24 cellular contexts compared by ENCODE assay signal in genomic region chr2:10180271-10180670, GRCh38.
"Had no signal": no experiment of that assay in that cellular context is flagged by ENCODE, and none has a peak within 500 bp of the region (broad histone marks: within the 10 kb centered on the region; RNA-seq: fewer than 3 reads in every experiment).

No MANE protein-coding gene starts in this region.

- DNase-seq: effector CD4-positive, alpha-beta T cell; foreskin fibroblast; gastrocnemius medialis; kidney; mucosa of descending colon; naive B cell; stimulated activated CD4-positive, alpha-beta T cell treated with anti-CD3 and anti-CD28 coated beads, Interleukin-2, amount 100 ng/mL, for 24 hours; stimulated activated CD4-positive, alpha-beta T cell treated with anti-CD3 and anti-CD28 coated beads, Interleukin-4, amount 100 ng/mL, for 24 hours; stimulated activated naive CD8-positive, alpha-beta T cell treated with anti-CD3 and anti-CD28 coated beads, Interleukin-15, Interleukin-2, amounts not matched to agents 100 U/mL and 50 U/mL, for 24 hours; transverse colon; upper lobe of right lung had no signal

- H3K9me3 ChIP-seq: gastrocnemius medialis, mucosa of descending colon, right atrium auricular region, thoracic aorta, transverse colon, upper lobe of right lung, vagina had no signal

- H3K9ac ChIP-seq: parathyroid adenoma had no signal

- H3K9me3 Mint-ChIP-seq: natural killer cell treated with Interleukin-12 subunit alpha and Interleukin-12 subunit beta and Interleukin-15 and Interleukin-18, amount 100 ng/mL, for 72 hours; neural crest cell had no signal

- H3K27ac ChIP-seq: dorsolateral prefrontal cortex, epithelial cell of prostate, gastrocnemius medialis, parathyroid adenoma, right atrium auricular region, thoracic aorta, transverse colon, upper lobe of right lung, vagina had no signal

- H3K4me3 ChIP-seq: dorsolateral prefrontal cortex, gastrocnemius medialis, lung, mucosa of descending colon, right atrium auricular region, smooth muscle cell, thoracic aorta, transverse colon, upper lobe of right lung, vagina had no signal

- H3K27ac Mint-ChIP-seq: memory B cell; naive B cell; natural killer cell treated with Interleukin-12 subunit alpha and Interleukin-12 subunit beta and Interleukin-15 and Interleukin-18, amount 100 ng/mL, for 72 hours; progenitor cell of endocrine pancreas; stimulated activated effector memory CD8-positive, alpha-beta T cell treated with anti-CD3 and anti-CD28 coated beads, Interleukin-12 subunit alpha, Interleukin-12 subunit beta, amount 100 ng/mL, for 72 hours had no signal

- H3K27me3 ChIP-seq: dorsolateral prefrontal cortex, gastrocnemius medialis, right atrium auricular region, transverse colon, upper lobe of right lung, vagina had no signal

- H3K4me1 ChIP-seq: gastrocnemius medialis, parathyroid adenoma, right atrium auricular region, transverse colon, upper lobe of right lung, vagina had no signal

- H3K36me3 ChIP-seq: gastrocnemius medialis, right atrium auricular region, thoracic aorta, transverse colon, upper lobe of right lung, vagina had no signal

- H3K36me3 Mint-ChIP-seq: memory B cell had no signal

- H3K27me3 Mint-ChIP-seq: memory B cell; naive B cell; natural killer cell treated with Interleukin-12 subunit alpha and Interleukin-12 subunit beta and Interleukin-15 and Interleukin-18, amount 100 ng/mL, for 72 hours; progenitor cell of endocrine pancreas had no signal

- H3K4me1 Mint-ChIP-seq: memory B cell; naive B cell; stimulated activated effector memory CD8-positive, alpha-beta T cell treated with anti-CD3 and anti-CD28 coated beads, Interleukin-12 subunit alpha, Interleukin-12 subunit beta, amount 100 ng/mL, for 72 hours had no signal

- H3K4me3 Mint-ChIP-seq: memory B cell; natural killer cell treated with Interleukin-12 subunit alpha and Interleukin-12 subunit beta and Interleukin-15 and Interleukin-18, amount 100 ng/mL, for 72 hours; neural crest cell; stimulated activated effector memory CD8-positive, alpha-beta T cell treated with anti-CD3 and anti-CD28 coated beads, Interleukin-12 subunit alpha, Interleukin-12 subunit beta, amount 100 ng/mL, for 72 hours had no signal
